8 cellular contexts compared by ENCODE assay signal in genomic region chr12:108691995-108692808, GRCh38. TPM values are rescaled to one million over a fixed set of nuclear protein-coding genes. Genes with fewer than 3 reads are reported as not detected.
DNase-seq lines count a peak whose midpoint lies in the region; ATAC-seq and TF ChIP-seq lines count a peak whose summit lies in the region.

No MANE protein-coding gene starts in this region.

- peak overlapping the region; percentile 98 for H3K27ac Mint-ChIP-seq in MCF 10A (ENCODE audit: low read depth, unreplicated experiment)

- H3K9me3 ChIP-seq in left lung (no peaks in the 10 kb centered on the region), suprapubic skin (no peaks in the 10 kb centered on the region)

- BruUV-seq in MCF 10A (replicated peaks; lab: Mats Ljungman, UMichigan), result no TSS peak

- H3K27ac ChIP-seq in left lung (peak overlapping the region; percentile 93 to 94), suprapubic skin (peak overlapping the region; percentile 91)

- TF ChIP-seq POLR2A in suprapubic skin (IDR thresholded peaks at IDR 0.05), result no peak

- ATAC-seq in HG03196 (IDR thresholded peaks at IDR 0.05; ENCODE audit: unreplicated experiment), result peak; percentile 17
- peak; percentile 44 for ATAC-seq in left lung

- CTCF ChIA-PET in MCF 10A (lab: Yijun Ruan, JAX), result interaction anchor here (0.8 to 5.8 kb wide), 5 partner anchors 26 to 147 kb away, joined by 3 to 49 read pairs (median 3); no protein-coding TSS in a partner anchor

- peaks cover 37% of the 10 kb centered on the region for H3K36me3 Mint-ChIP-seq in MCF 10A (ENCODE audit: insufficient read depth, unreplicated experiment)

- H3K4me3 ChIP-seq in left lung (peak overlapping the region in 1 of 2 donors; percentile 17), suprapubic skin (peak overlapping the region; percentile 1)

- H3K36me3 ChIP-seq in left lung (peaks cover 0 to 5% of the 10 kb centered on the region in 2 donors), suprapubic skin (no peaks in the 10 kb centered on the region)

- no peaks in the 10 kb centered on the region for H3K9me3 Mint-ChIP-seq in MCF 10A (ENCODE audit: unreplicated experiment)

- TF ChIP-seq CTCF in MCF 10A (IDR thresholded peaks at IDR 0.05; ENCODE audit: unreplicated experiment) (no peak), left lung (IDR thresholded peaks at IDR 0.05) (no peak), suprapubic skin (IDR thresholded peaks at IDR 0.05) (no peak)

- peak; percentile 54 for DNase-seq in DMS 273 (lab: John Stamatoyannopoulos, UW; ENCODE audit: unreplicated experiment)
- no peak for DNase-seq in DMS 273 treated with DMSO at 0.1 percent for 48 hours (lab: John Stamatoyannopoulos, UW)
- peak; percentile 58 for DNase-seq in NOMO-1 treated with DMSO at 0.1 percent for 48 hours (lab: John Stamatoyannopoulos, UW; ENCODE audit: unreplicated experiment)
- no peak for DNase-seq in MCF 10A (ENCODE audit: unreplicated experiment)
- peak in 1 of 2 donors; percentile 70 for DNase-seq in left lung
- DNase-seq in suprapubic skin (ENCODE audit: low spot score in 2 of 2), result no peak
- DNase-seq in posterior vena cava (ENCODE audit: low spot score), result no peak

- H3K4me1 ChIP-seq in left lung (peaks cover 50 to 84% of the 10 kb centered on the region in 2 donors), suprapubic skin (peaks cover 88% of the 10 kb centered on the region)

- TF ChIP-seq EP300 in suprapubic skin (IDR thresholded peaks at IDR 0.05), result no peak

- WGBS in suprapubic skin, result 20% methylated on average over 9 of the region's 9 CpGs

- intact Hi-C loops in MCF 10A (cut with micrococcal nuclease), result loop anchor here (1.0 to 2.0 kb wide), 3 partner anchors 27 to 39 kb away; partner anchors contain the start of gene CORO1C
- intact Hi-C loops in left lung (cut with DNase I), result no loop called here
- intact Hi-C loops in posterior vena cava (cut with DNase I), result no loop called here

- peaks cover 53% of the 10 kb centered on the region for H3K4me1 Mint-ChIP-seq in MCF 10A (ENCODE audit: insufficient read depth, unreplicated experiment)

- no peaks in the 10 kb centered on the region for H3K27me3 Mint-ChIP-seq in MCF 10A (ENCODE audit: insufficient read depth, unreplicated experiment)

- H3K4me3 Mint-ChIP-seq in MCF 10A (ENCODE audit: unreplicated experiment), result peak overlapping the region; percentile 71

- POLR2A ChIA-PET in MCF 10A (lab: Yijun Ruan, JAX), result interaction anchor here (0.5 to 11.5 kb wide), 13 partner anchors 8 to 131 kb away, joined by 3 to 179 read pairs (median 5); partner anchors contain the start of genes CORO1C, ISCU and SART3

- H3K27me3 ChIP-seq in left lung (no peaks in the 10 kb centered on the region), suprapubic skin (no peaks in the 10 kb centered on the region)

RNA-seq across cellular contexts. Expression of gene CORO1C, which starts 39.1 kb away (rescaled TPM):
- total RNA-seq in MCF 10A (2022) (130 and 141 TPM in 2 replicates), left lung (100 to 1,000 TPM; 224 to 282 TPM), suprapubic skin (100 to 1,000 TPM; 117 to 175 (median 142) TPM), posterior vena cava (100 to 1,000 TPM; 361 to 548 TPM)

RNA-seq across cellular contexts. Expression of gene SELPLG, which starts 58.5 kb away (rescaled TPM):
- total RNA-seq in MCF 10A (2022), result 0.86 and 1.2 TPM in 2 replicates
- 10 to 100 TPM; 28.3 to 61.0 TPM for total RNA-seq in left lung
- total RNA-seq in suprapubic skin, result 1 to 10 TPM; 1.3 to 5.6 (median 3.0) TPM
- total RNA-seq in posterior vena cava, result 10 to 100 TPM in 1 of 2 donors, 1 to 10 TPM in 1; 5.1 to 14.4 TPM

Comparison
In these comparisons a context has a peak if more than half of its experiments do, and no peak if none do; other contexts are left out.
1. DNase-seq: peak in DMS 273 (single experiment) and NOMO-1 treated with DMSO at 0.1 percent for 48 hours (single experiment); none in DMS 273 treated with DMSO at 0.1 percent for 48 hours (single experiment), MCF 10A (single experiment), suprapubic skin (0 of 2) and posterior vena cava (single experiment).